13 cellular contexts compared by ENCODE assay signal in the genomic region with DNA sequence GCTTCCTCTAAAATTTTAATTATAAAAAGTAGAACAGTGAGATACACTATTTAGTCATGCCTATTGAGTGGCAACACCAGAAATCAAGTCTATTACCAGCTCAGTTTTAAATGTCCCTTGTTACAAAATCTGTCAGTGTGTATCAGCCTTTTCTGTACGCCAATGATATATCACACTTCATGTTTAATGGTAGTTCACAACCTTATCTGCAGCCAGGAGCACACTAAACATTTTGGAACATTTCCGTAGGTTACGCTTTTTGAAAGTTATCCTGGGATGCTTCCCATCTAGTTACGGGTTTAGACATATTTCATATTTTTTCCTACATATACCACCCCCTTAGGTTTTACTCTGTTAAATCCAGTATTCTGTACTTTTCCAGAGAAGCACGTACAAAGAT. TPM values are rescaled to one million over a fixed set of nuclear protein-coding genes. Genes with fewer than 3 reads are reported as not detected.
DNase-seq lines count a peak whose midpoint lies in the region; ATAC-seq, FAIRE-seq and TF ChIP-seq lines count a peak whose summit lies in the region.
"Had no signal": no experiment of that assay in that cellular context is flagged by ENCODE, and none has a peak within 500 bp of the region (broad histone marks: within the 10 kb centered on the region; RNA-seq: fewer than 3 reads in every experiment).

No MANE protein-coding gene starts in this region.

- H3K4me1 Mint-ChIP-seq in T-helper 17 cell (peaks cover 68% of the 10 kb centered on the region), glutamatergic neuron (ENCODE audit: low read depth, unreplicated experiment) (peaks cover 20% of the 10 kb centered on the region)

- H3K27ac Mint-ChIP-seq in T-helper 17 cell (peak overlapping the region; percentile 99), glutamatergic neuron (ENCODE audit: unreplicated experiment) (no peak overlapping the region)

- CTCF ChIA-PET in HepG2 (lab: Yijun Ruan, JAX; ENCODE audit: low intra/inter-chr PET ratio, low total read pairs), result no interaction called here

- H3K36me3 ChIP-seq in HepG2 (replicated peaks in 1 of 2; ENCODE audit: control insufficient read depth in 1 of 2, insufficient read depth in 2 of 2, low read length in 2 of 2), result peaks cover 25 to 72% of the 10 kb centered on the region in 2 experiments
- peaks cover 27 to 78% (median 55%) of the 10 kb centered on the region in 4 donors for H3K36me3 ChIP-seq in right lobe of liver
- peaks cover 73 to 76% (median 75%) of the 10 kb centered on the region in 4 donors for H3K36me3 ChIP-seq in stomach

- no peaks in the 10 kb centered on the region for H3K27me3 Mint-ChIP-seq in T-helper 17 cell
- H3K27me3 Mint-ChIP-seq in glutamatergic neuron (ENCODE audit: unreplicated experiment), result peaks cover 16% of the 10 kb centered on the region

- WGBS in HepG2 (ENCODE audit: low lambda C conversion rate), result 95% methylated on average over 5 of the region's 5 CpGs
- 71% methylated on average over 5 of the region's 5 CpGs for WGBS in right lobe of liver (ENCODE audit: insufficient coverage, low coverage, low lambda C conversion rate, missing lambda C conversion rate)
- WGBS in stomach, 5 donors, result 31 to 61% (median 47%) methylated on average over 5 of the region's 5 CpGs

- H3K9me3 ChIP-seq in HepG2 (ENCODE audit: low read length), result no peaks in the 10 kb centered on the region
- H3K9me3 ChIP-seq in right lobe of liver, result no peaks in the 10 kb centered on the region
- no peaks in the 10 kb centered on the region for H3K9me3 ChIP-seq in T-helper 17 cell (ENCODE audit: control insufficient read depth, low read length, poor library complexity, severe bottlenecking)
- H3K9me3 ChIP-seq in stomach, result no peaks in the 10 kb centered on the region
- H3K9me3 ChIP-seq: body of pancreas, right atrium auricular region had no signal

- BruUV-seq in HepG2 (replicated peaks; lab: Mats Ljungman, UMichigan), result no TSS peak

- H3K36me3 Mint-ChIP-seq in T-helper 17 cell (ENCODE audit: low read depth) (peaks cover 23% of the 10 kb centered on the region), glutamatergic neuron (ENCODE audit: unreplicated experiment) (peaks cover 15% of the 10 kb centered on the region)

- H3K27me3 ChIP-seq in HepG2 (ENCODE audit: control insufficient read depth in 1 of 2, insufficient read depth in 2 of 2, low read length in 2 of 2) (no peaks in the 10 kb centered on the region; a peak in 1 of 5 replicates), right lobe of liver (no peaks in the 10 kb centered on the region), stomach (no peaks in the 10 kb centered on the region)
- H3K27me3 ChIP-seq: body of pancreas, right atrium auricular region had no signal

- peak overlapping the region; percentile 25; the same call in 1 of the 2 replicates for H3K4me2 ChIP-seq in HepG2 (ENCODE audit: low read depth, low read length)

- peak overlapping the region; percentile 84 for H3K4me3 Mint-ChIP-seq in T-helper 17 cell
- H3K4me3 Mint-ChIP-seq in glutamatergic neuron (ENCODE audit: unreplicated experiment), result peak overlapping the region; percentile 18

- H2AFZ ChIP-seq in HepG2 (ENCODE audit: low read length), result no peak overlapping the region

- H3K9me3 Mint-ChIP-seq in glutamatergic neuron (ENCODE audit: unreplicated experiment), result peaks cover 17% of the 10 kb centered on the region

- no peak overlapping the region for H3K4me3 ChIP-seq in HepG2 (replicated peaks in 1 of 3; ENCODE audit: insufficient read depth in 1 of 3, low read depth in 2 of 3, low read length in 3 of 3)
- no peak overlapping the region for H3K4me3 ChIP-seq in right lobe of liver
- peak overlapping the region in 3 of 4 donors; percentile 2 to 93 (median 92) for H3K4me3 ChIP-seq in stomach
- H3K4me3 ChIP-seq: body of pancreas, right atrium auricular region had no signal

- TF ChIP-seq CTCF in HepG2 (CRISPR knock-in tag; IDR thresholded peaks at IDR 0.05) (no peak), right lobe of liver (IDR thresholded peaks at IDR 0.05) (no peak), glutamatergic neuron (IDR thresholded peaks at IDR 0.05; ENCODE audit: partially characterized antibody, unreplicated experiment) (no peak), stomach (IDR thresholded peaks at IDR 0.05) (no peak)

- in situ Hi-C loops in HepG2 (cut with HindIII; ENCODE audit: extremely low pct_ligation_motif_present, low pct_unique_long_range_greater_than_20kb), result no loop called here

- H3K9ac ChIP-seq in HepG2 (ENCODE audit: insufficient read depth, low read depth, low read length), result no peak overlapping the region

- TF ChIP-seq EP300 in HepG2 (IDR thresholded peaks at IDR 0.05; ENCODE audit: low read depth in 2 of 2, low read length in 2 of 2) (no peak), HepG2 (CRISPR knock-in tag; IDR thresholded peaks at IDR 0.05; ENCODE audit: borderline replicate concordance) (no peak), stomach (IDR thresholded peaks at IDR 0.05) (no peak)

- DNase-seq in HepG2 (ENCODE audit: low spot score) (no peak), right lobe of liver (no peak), T-helper 17 cell (no peak), glutamatergic neuron (no peak), stomach (no peak), AG20443 (ENCODE audit: low spot score) (no peak), epidermal melanocyte (ENCODE audit: insufficient read length, low spot score) (no peak)
- DNase-seq: activated CD4-positive, alpha-beta T cell treated with anti-CD3 and anti-CD28 coated beads for 1 hour; body of pancreas; NCI-H2029; Right ventricle myocardium superior had no signal

- no peak; a peak in 1 of 4 replicates for TF ChIP-seq POLR2A in HepG2 (IDR thresholded peaks at IDR 0.05; ENCODE audit: insufficient read depth in 1 of 2, low read depth in 2 of 2, low read length in 2 of 2)
- no peak for TF ChIP-seq POLR2A in right lobe of liver (IDR thresholded peaks at IDR 0.05)
- TF ChIP-seq POLR2A in stomach (IDR thresholded peaks at IDR 0.05), result no peak

- no peak for FAIRE-seq in HepG2 (lab: Jason Lieb, UNC)

- peaks cover 73% of the 10 kb centered on the region for H3K79me2 ChIP-seq in HepG2 (ENCODE audit: insufficient read depth, low read length)

- intact Hi-C loops in HepG2 (cut with micrococcal nuclease; ENCODE audit: unreplicated experiment) (loop anchor here (5.0 kb wide), 2 partner anchors 103 to 303 kb away; no protein-coding TSS in a partner anchor), right lobe of liver (cut with DNase I) (no loop called here), stomach (cut with DNase I; ENCODE audit: low total_unique reads) (no loop called here)

- H3K27ac ChIP-seq in HepG2 (ENCODE audit: extremely low read length, insufficient read depth, low read length), result no peak overlapping the region
- no peak overlapping the region for H3K27ac ChIP-seq in right lobe of liver
- peak overlapping the region in 3 of 5 donors; percentile 55 to 100 (median 61) for H3K27ac ChIP-seq in stomach
- H3K27ac ChIP-seq: right atrium auricular region had no signal

- POLR2A ChIA-PET in HepG2 (lab: Yijun Ruan, JAX), result no interaction called here

- ATAC-seq in HepG2, result no peak
- ATAC-seq in right lobe of liver, result no peak
- ATAC-seq in T-helper 17 cell, result no peak
- ATAC-seq in HG02885 (IDR thresholded peaks at IDR 0.05; ENCODE audit: poor library complexity, unreplicated experiment), result no peak
- ATAC-seq: body of pancreas had no signal

- H3K4me1 ChIP-seq in HepG2 (ENCODE audit: insufficient read depth, low read length), result peaks cover 53% of the 10 kb centered on the region
- H3K4me1 ChIP-seq in right lobe of liver, result peaks cover 0 to 62% (median 22%) of the 10 kb centered on the region in 4 donors
- peaks cover 54 to 78% (median 66%) of the 10 kb centered on the region in 4 donors for H3K4me1 ChIP-seq in stomach

- peaks cover 94% of the 10 kb centered on the region for H4K20me1 ChIP-seq in HepG2 (ENCODE audit: insufficient read depth, low read length)

- TF ChIP-seq RAD21 in HepG2 (CRISPR knock-in tag; IDR thresholded peaks at IDR 0.05), result no peak

RNA-seq across cellular contexts. Expression of gene HNRNPA2B1, which starts 5.4 kb away (rescaled TPM):
- total RNA-seq in HepG2 (2016; rRNA removed; fragmentation: Illumina TruSeq; extraction: Trizol), result 412 and 636 TPM in 2 replicates
- total RNA-seq in HepG2 (2016; cell fraction: cytosol; rRNA removed; fragmentation: Illumina TruSeq; extraction: Trizol; ENCODE audit: low read depth), result 31.5 and 36.0 TPM in 2 replicates
- 434 and 632 TPM in 2 replicates for total RNA-seq in HepG2 (2016; cell fraction: insoluble cytoplasmic fraction; rRNA removed; fragmentation: Illumina TruSeq; extraction: Trizol)
- 69.3 and 71.5 TPM in 2 replicates for total RNA-seq in HepG2 (2016; cell fraction: membrane; rRNA removed; fragmentation: Illumina TruSeq; extraction: Trizol)
- 305 and 307 TPM in 2 replicates for total RNA-seq in HepG2 (2016; cell fraction: nucleus; rRNA removed; fragmentation: Illumina TruSeq; extraction: Trizol)
- polyA plus RNA-seq in HepG2 (2011; rRNA removed), result 144 and 193 TPM in 2 replicates
- polyA plus RNA-seq in HepG2 (2011; cell fraction: cytosol; rRNA removed), result 105 and 119 TPM in 2 replicates
- polyA plus RNA-seq in HepG2 (2011; cell fraction: nucleus; rRNA removed), result 173 and 254 TPM in 2 replicates
- 348 and 727 TPM in 2 replicates for polyA plus RNA-seq in HepG2 (2012)
- 50.3 and 54.5 TPM in 2 replicates for polyA plus RNA-seq in HepG2 (2016; cell fraction: cytosol; fragmentation: Illumina TruSeq; extraction: Trizol; ENCODE audit: low read depth)
- 1,958 and 2,163 TPM in 2 replicates for polyA plus RNA-seq in HepG2 (2016; cell fraction: insoluble cytoplasmic fraction; fragmentation: Illumina TruSeq; extraction: Trizol; ENCODE audit: low read depth)
- polyA plus RNA-seq in HepG2 (2016; cell fraction: membrane; fragmentation: Illumina TruSeq; extraction: Trizol; ENCODE audit: low read depth), result 95.2 and 104 TPM in 2 replicates
- 1,155 and 1,186 TPM in 2 replicates for polyA plus RNA-seq in HepG2 (2016; cell fraction: nucleus; fragmentation: Illumina TruSeq; extraction: Trizol; ENCODE audit: insufficient read depth, low read depth)
- polyA minus RNA-seq in HepG2 (2011; rRNA and poly(A)+ RNA removed; ENCODE audit: low replicate concordance), result 47.8 and 128 TPM in 2 replicates
- polyA minus RNA-seq in HepG2 (2011; cell fraction: cytosol; rRNA and poly(A)+ RNA removed), result 103 and 153 TPM in 2 replicates
- polyA minus RNA-seq in HepG2 (2011; cell fraction: nucleus; rRNA and poly(A)+ RNA removed), result 372 and 389 TPM in 2 replicates
- total RNA-seq in right lobe of liver, result 100 to 1,000 TPM in 4 of 6 experiments, 10 to 100 TPM in 2; 93.5 to 252 (median 165) TPM
- total RNA-seq in T-helper 17 cell, result 100 to 1,000 TPM; 392 to 399 TPM
- total RNA-seq in glutamatergic neuron (ENCODE audit: unreplicated experiment), result 685 TPM
- total RNA-seq in stomach, result 100 to 1,000 TPM; 142 to 316 (median 249) TPM
- 100 to 1,000 TPM; 391 to 464 (median 413) TPM for polyA plus RNA-seq in stomach

RNA-seq across cellular contexts. Expression of gene CBX3, which starts 6.4 kb away (rescaled TPM):
- total RNA-seq in HepG2 (2016; rRNA removed; fragmentation: Illumina TruSeq; extraction: Trizol) (249 and 355 TPM in 2 replicates), right lobe of liver (10 to 100 TPM; 26.4 to 42.1 (median 40.5) TPM), T-helper 17 cell (100 to 1,000 TPM in 1 of 2 donors, 10 to 100 TPM in 1; 98.3 to 102 TPM), glutamatergic neuron (ENCODE audit: unreplicated experiment) (191 TPM), stomach (100 to 1,000 TPM in 2 of 5 donors, 10 to 100 TPM in 3; 21.4 to 156 (median 58.9) TPM)
- 79.1 and 86.5 TPM in 2 replicates for total RNA-seq in HepG2 (2016; cell fraction: cytosol; rRNA removed; fragmentation: Illumina TruSeq; extraction: Trizol; ENCODE audit: low read depth)
- 257 and 354 TPM in 2 replicates for total RNA-seq in HepG2 (2016; cell fraction: insoluble cytoplasmic fraction; rRNA removed; fragmentation: Illumina TruSeq; extraction: Trizol)
- 129 and 141 TPM in 2 replicates for total RNA-seq in HepG2 (2016; cell fraction: membrane; rRNA removed; fragmentation: Illumina TruSeq; extraction: Trizol)
- total RNA-seq in HepG2 (2016; cell fraction: nucleus; rRNA removed; fragmentation: Illumina TruSeq; extraction: Trizol), result 151 and 169 TPM in 2 replicates
- polyA plus RNA-seq in HepG2 (2011; rRNA removed) (36.3 and 53.9 TPM in 2 replicates), stomach (100 to 1,000 TPM in 1 of 3 donors, 10 to 100 TPM in 2; 73.3 to 115 (median 79.1) TPM)
- 17.4 and 18.2 TPM in 2 replicates for polyA plus RNA-seq in HepG2 (2011; cell fraction: cytosol; rRNA removed)
- 60.4 and 70.5 TPM in 2 replicates for polyA plus RNA-seq in HepG2 (2011; cell fraction: nucleus; rRNA removed)
- polyA plus RNA-seq in HepG2 (2012), result 123 and 165 TPM in 2 replicates
- 76.0 and 83.8 TPM in 2 replicates for polyA plus RNA-seq in HepG2 (2016; cell fraction: cytosol; fragmentation: Illumina TruSeq; extraction: Trizol; ENCODE audit: low read depth)
- 424 and 453 TPM in 2 replicates for polyA plus RNA-seq in HepG2 (2016; cell fraction: insoluble cytoplasmic fraction; fragmentation: Illumina TruSeq; extraction: Trizol; ENCODE audit: low read depth)
- 117 TPM in 2 replicates for polyA plus RNA-seq in HepG2 (2016; cell fraction: membrane; fragmentation: Illumina TruSeq; extraction: Trizol; ENCODE audit: low read depth)
- polyA plus RNA-seq in HepG2 (2016; cell fraction: nucleus; fragmentation: Illumina TruSeq; extraction: Trizol; ENCODE audit: insufficient read depth, low read depth), result 228 and 229 TPM in 2 replicates
- polyA minus RNA-seq in HepG2 (2011; rRNA and poly(A)+ RNA removed; ENCODE audit: low replicate concordance), result 10.5 and 24.1 TPM in 2 replicates
- polyA minus RNA-seq in HepG2 (2011; cell fraction: cytosol; rRNA and poly(A)+ RNA removed), result 15.5 and 20.0 TPM in 2 replicates
- 110 and 122 TPM in 2 replicates for polyA minus RNA-seq in HepG2 (2011; cell fraction: nucleus; rRNA and poly(A)+ RNA removed)

RNA-seq across cellular contexts. Expression of gene NFE2L3, which starts 43.2 kb away (rescaled TPM):
- total RNA-seq in HepG2 (2016; rRNA removed; fragmentation: Illumina TruSeq; extraction: Trizol), result 8.8 and 19.4 TPM in 2 replicates
- 0.53 and 1.2 TPM in 2 replicates for total RNA-seq in HepG2 (2016; cell fraction: cytosol; rRNA removed; fragmentation: Illumina TruSeq; extraction: Trizol; ENCODE audit: low read depth)
- total RNA-seq in HepG2 (2016; cell fraction: insoluble cytoplasmic fraction; rRNA removed; fragmentation: Illumina TruSeq; extraction: Trizol), result 9.2 and 13.8 TPM in 2 replicates
- 2.0 and 3.5 TPM in 2 replicates for total RNA-seq in HepG2 (2016; cell fraction: membrane; rRNA removed; fragmentation: Illumina TruSeq; extraction: Trizol)
- 13.7 and 26.6 TPM in 2 replicates for total RNA-seq in HepG2 (2016; cell fraction: nucleus; rRNA removed; fragmentation: Illumina TruSeq; extraction: Trizol)
- 8.9 and 11.4 TPM in 2 replicates for polyA plus RNA-seq in HepG2 (2011; rRNA removed)
- 4.1 and 7.8 TPM in 2 replicates for polyA plus RNA-seq in HepG2 (2011; cell fraction: cytosol; rRNA removed)
- polyA plus RNA-seq in HepG2 (2011; cell fraction: nucleus; rRNA removed), result 1.6 and 2.1 TPM in 2 replicates
- polyA plus RNA-seq in HepG2 (2012), result 10.7 and 12.2 TPM in 2 replicates
- polyA plus RNA-seq in HepG2 (2016; cell fraction: cytosol; fragmentation: Illumina TruSeq; extraction: Trizol; ENCODE audit: low read depth), result 0.64 and 0.67 TPM in 2 replicates
- 8.0 and 8.2 TPM in 2 replicates for polyA plus RNA-seq in HepG2 (2016; cell fraction: insoluble cytoplasmic fraction; fragmentation: Illumina TruSeq; extraction: Trizol; ENCODE audit: low read depth)
- 1.1 and 1.3 TPM in 2 replicates for polyA plus RNA-seq in HepG2 (2016; cell fraction: membrane; fragmentation: Illumina TruSeq; extraction: Trizol; ENCODE audit: low read depth)
- 19.6 and 24.6 TPM in 2 replicates for polyA plus RNA-seq in HepG2 (2016; cell fraction: nucleus; fragmentation: Illumina TruSeq; extraction: Trizol; ENCODE audit: insufficient read depth, low read depth)
- polyA minus RNA-seq in HepG2 (2011; rRNA and poly(A)+ RNA removed; ENCODE audit: low replicate concordance), result 0.07 and 5.9 TPM in 2 replicates
- 7.8 and 8.8 TPM in 2 replicates for polyA minus RNA-seq in HepG2 (2011; cell fraction: cytosol; rRNA and poly(A)+ RNA removed)
- 3.7 and 7.1 TPM in 2 replicates for polyA minus RNA-seq in HepG2 (2011; cell fraction: nucleus; rRNA and poly(A)+ RNA removed)
- total RNA-seq in right lobe of liver, result 1 to 10 TPM in 2 of 6 experiments, under 1 TPM in 4; 0.13 to 2.0 (median 0.54) TPM
- total RNA-seq in T-helper 17 cell, result 1 to 10 TPM; 3.9 to 4.3 TPM
- total RNA-seq in glutamatergic neuron (ENCODE audit: unreplicated experiment), result 42.1 TPM
- 1 to 10 TPM in 4 of 5 donors, not detected in 1; 4.9 to 7.7 (median 5.8) TPM for total RNA-seq in stomach
- polyA plus RNA-seq in stomach, result 1 to 10 TPM; 1.4 to 4.4 (median 2.2) TPM

Comparison
In these comparisons a context has a peak if more than half of its experiments do, and no peak if none do; other contexts are left out.
1. H3K27ac ChIP-seq: peak in stomach (3 of 5); none in HepG2 (single experiment) and right lobe of liver (0 of 3).
2. H3K4me3 ChIP-seq: peak in stomach (3 of 4); none in HepG2 (0 of 3) and right lobe of liver (0 of 3).